In the genomic region with DNA sequence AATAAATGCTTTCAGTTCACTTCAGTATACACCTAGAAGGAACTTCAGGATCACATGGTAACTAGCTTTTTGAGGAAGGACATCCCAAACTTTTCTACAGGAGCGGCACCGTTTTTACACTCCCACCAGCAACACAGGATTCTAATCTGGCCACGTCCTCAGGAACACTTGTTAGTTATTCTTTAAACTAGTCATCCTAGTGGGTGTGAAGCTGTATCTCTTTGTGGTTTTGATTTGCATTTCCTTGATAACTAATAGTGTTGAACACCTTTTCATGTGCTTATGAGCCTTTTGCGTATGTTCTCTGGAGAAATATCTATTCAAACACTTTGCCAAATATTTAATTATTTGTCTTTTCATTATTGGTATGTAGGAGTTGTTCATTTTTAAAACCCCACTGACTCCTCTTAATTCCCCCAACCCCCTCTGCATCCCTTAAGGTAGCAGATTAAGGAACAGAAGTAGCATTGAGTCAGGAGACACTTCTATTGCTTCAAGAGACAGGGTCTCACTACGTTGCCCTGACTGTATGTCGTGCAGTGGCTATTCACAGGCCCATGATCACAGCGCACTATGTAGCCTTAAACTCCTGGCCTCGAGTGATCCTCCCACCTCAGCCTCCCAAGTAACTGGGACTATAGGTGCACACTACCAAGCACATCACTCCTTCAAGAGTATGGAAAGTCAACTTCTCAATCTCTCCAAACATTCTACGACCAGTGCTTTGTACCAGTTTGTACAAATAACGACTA, we compare ENCODE assay signal across 10 cellular contexts. TPM values are rescaled to one million over a fixed set of nuclear protein-coding genes. Genes with fewer than 3 reads are reported as not detected.
DNase-seq lines count a peak whose midpoint lies in the region; ATAC-seq, FAIRE-seq and TF ChIP-seq lines count a peak whose summit lies in the region.
"Had no signal": no experiment of that assay in that cellular context is flagged by ENCODE, and none has a peak within 500 bp of the region (broad histone marks: within the 10 kb centered on the region; RNA-seq: fewer than 3 reads in every experiment).

No MANE protein-coding gene starts in this region.

- DNase-seq in CD4-positive, CD25-positive, alpha-beta regulatory T cell, result peak in 2 of 3 donors; percentile 35 to 56
- DNase-seq in GM23338 (ENCODE audit: low spot score), result no peak
- no peak for DNase-seq in GM12878 (ENCODE audit: low read depth, low spot score)
- no peak for DNase-seq in natural killer cell treated with Interleukin-12 subunit alpha and Interleukin-12 subunit beta and Interleukin-15 and Interleukin-18, amount 100 ng/mL, for 72 hours (ENCODE audit: low spot score)
- no peak for DNase-seq in DMS 273 (lab: John Stamatoyannopoulos, UW; ENCODE audit: unreplicated experiment)
- no peak for DNase-seq in SHP77 treated with DMSO at 0.1 percent for 48 hours (lab: John Stamatoyannopoulos, UW)
- no peak for DNase-seq in body of pancreas
- DNase-seq: foreskin keratinocyte, left colon had no signal

- in situ Hi-C loops in GM12878 (cut with MboI), result no loop called here

- CTCF ChIA-PET in GM12878 (lab: Yijun Ruan, JAX), result interaction anchor here (0.6 to 4.7 kb wide), 2 partner anchors 9 to 65 kb away, joined by 3 to 42 read pairs; no protein-coding TSS in a partner anchor

- H3F3A ChIP-seq in GM23338 (replicated peaks; ENCODE audit: low read depth), result peaks cover 28% of the 10 kb centered on the region

- RAD21 ChIA-PET in GM12878 (lab: Charles Lee; ENCODE audit: unreplicated experiment), result interaction anchor here (0.7 to 1.3 kb wide), 5 partner anchors 9 to 256 kb away, joined by 3 to 6 read pairs (median 4); partner anchors contain the start of genes INPP5K and YWHAE

- peaks cover 56% of the 10 kb centered on the region for H3K4me1 ChIP-seq in CD4-positive, CD25-positive, alpha-beta regulatory T cell (ENCODE audit: control insufficient read depth, insufficient read depth, low read length, poor library complexity, severe bottlenecking)
- peaks cover 49% of the 10 kb centered on the region for H3K4me1 ChIP-seq in GM23338 (ENCODE audit: insufficient read depth)
- H3K4me1 ChIP-seq in GM12878 (ENCODE audit: control insufficient read depth, insufficient read depth, low read length), result peaks cover 65% of the 10 kb centered on the region
- peaks cover 71% of the 10 kb centered on the region for H3K4me1 ChIP-seq in body of pancreas

- peak; percentile 64 to 68 for ATAC-seq in CD4-positive, CD25-positive, alpha-beta regulatory T cell (ENCODE audit: low read depth in 2 of 2)
- ATAC-seq in GM23338 (no peak), GM12878 (peak; percentile 61), GM19455 (IDR thresholded peaks at IDR 0.05; ENCODE audit: unreplicated experiment) (no peak), body of pancreas (no peak)
- peak; percentile 71 to 76 for ATAC-seq in natural killer cell treated with Interleukin-12 subunit alpha and Interleukin-12 subunit beta and Interleukin-15 and Interleukin-18, amount 100 ng/mL, for 72 hours
- ATAC-seq: foreskin keratinocyte, left colon had no signal

- BruUV-seq in GM12878 (replicated peaks; lab: Mats Ljungman, UMichigan), result TSS peak; percentile 53

- no peaks in the 10 kb centered on the region for H3K9me3 ChIP-seq in CD4-positive, CD25-positive, alpha-beta regulatory T cell (ENCODE audit: control insufficient read depth in 2 of 2, low read length in 2 of 2)
- H3K9me3 ChIP-seq in GM12878 (replicated peaks; ENCODE audit: control insufficient read depth, insufficient read depth, low read length) (no peaks in the 10 kb centered on the region), body of pancreas (no peaks in the 10 kb centered on the region)

- H3K4me2 ChIP-seq in GM23338 (0 out of 2 replicates have a peak overlapping the region, but pooled peaks have one; percentile 51), GM12878 (ENCODE audit: control insufficient read depth, insufficient read depth) (peak overlapping the region; percentile 71)

- H3K36me3 ChIP-seq in CD4-positive, CD25-positive, alpha-beta regulatory T cell (ENCODE audit: control insufficient read depth, insufficient read depth, low read length), result peaks cover 15% of the 10 kb centered on the region
- H3K36me3 ChIP-seq in GM23338 (ENCODE audit: insufficient read depth) (no peaks in the 10 kb centered on the region), GM12878 (ENCODE audit: control insufficient read depth in 2 of 2, insufficient read depth in 2 of 2, low read length in 1 of 2) (peaks cover 9 to 20% of the 10 kb centered on the region in 2 experiments), body of pancreas (replicated peaks in 1 of 2; ENCODE audit: insufficient read depth in 1 of 2, low read depth in 2 of 2) (no peaks in the 10 kb centered on the region)

- H3K27me3 Mint-ChIP-seq in CD4-positive, CD25-positive, alpha-beta regulatory T cell, result no peaks in the 10 kb centered on the region
- peaks cover 11% of the 10 kb centered on the region for H3K27me3 Mint-ChIP-seq in GM23338 (ENCODE audit: insufficient read depth, low read depth, poor library complexity)
- no peaks in the 10 kb centered on the region for H3K27me3 Mint-ChIP-seq in natural killer cell treated with Interleukin-12 subunit alpha and Interleukin-12 subunit beta and Interleukin-15 and Interleukin-18, amount 100 ng/mL, for 72 hours

- H3K79me2 ChIP-seq in GM23338 (replicated peaks; ENCODE audit: insufficient read depth) (peaks cover 100% of the 10 kb centered on the region), GM12878 (ENCODE audit: control insufficient read depth, insufficient read depth, low read length) (peaks cover 94% of the 10 kb centered on the region)

- SMC1A ChIA-PET in GM12878 (lab: Charles Lee; ENCODE audit: uncharacterized antibody, unreplicated experiment), result interaction anchor here (1.1 to 4.1 kb wide), 3 partner anchors 8 to 23 kb away, joined by 3 to 40 read pairs (median 7); no protein-coding TSS in a partner anchor

- WGBS in GM12878 (ENCODE audit: insufficient coverage, insufficient replicate concordance, low lambda C conversion rate, missing lambda C conversion rate), result 12% methylated on average over 10 of the region's 10 CpGs
- 52% methylated on average over 10 of the region's 10 CpGs for WGBS in body of pancreas, 2 donors

- H3K27me3 ChIP-seq in CD4-positive, CD25-positive, alpha-beta regulatory T cell (ENCODE audit: control insufficient read depth, insufficient read depth, low read length), result no peaks in the 10 kb centered on the region
- H3K27me3 ChIP-seq in GM23338 (ENCODE audit: insufficient read depth), result no peaks in the 10 kb centered on the region
- H3K27me3 ChIP-seq in GM12878 (replicated peaks in 1 of 2; ENCODE audit: control insufficient read depth in 2 of 2, insufficient read depth in 2 of 2, low read length in 1 of 2), result no peaks in the 10 kb centered on the region
- no peaks in the 10 kb centered on the region for H3K27me3 ChIP-seq in body of pancreas
- H3K27me3 ChIP-seq: foreskin keratinocyte had no signal

- TF ChIP-seq POLR2A in GM12878 (IDR thresholded peaks at IDR 0.05; ENCODE audit: low read depth, low read length) (no peak), body of pancreas (IDR thresholded peaks at IDR 0.05) (no peak)

- peak overlapping the region; percentile 51 to 73 (median 72) for H3K4me3 Mint-ChIP-seq in CD4-positive, CD25-positive, alpha-beta regulatory T cell
- no peak overlapping the region; the same call in 2 of the 3 replicates for H3K4me3 Mint-ChIP-seq in GM23338
- peak overlapping the region; percentile 61 for H3K4me3 Mint-ChIP-seq in natural killer cell treated with Interleukin-12 subunit alpha and Interleukin-12 subunit beta and Interleukin-15 and Interleukin-18, amount 100 ng/mL, for 72 hours

- H3K27ac Mint-ChIP-seq in CD4-positive, CD25-positive, alpha-beta regulatory T cell, result peak overlapping the region; percentile 77 to 80 (median 78)
- no peak overlapping the region for H3K27ac Mint-ChIP-seq in GM23338
- peak overlapping the region; percentile 26 to 47 for H3K27ac Mint-ChIP-seq in natural killer cell treated with Interleukin-12 subunit alpha and Interleukin-12 subunit beta and Interleukin-15 and Interleukin-18, amount 100 ng/mL, for 72 hours

- no peak for FAIRE-seq in GM12878 (lab: Jason Lieb, UNC)

- TF ChIP-seq RAD21 in GM12878 (IDR thresholded peaks at IDR 0.05; ENCODE audit: insufficient read depth, low read depth, low read length), result no peak

- no peaks in the 10 kb centered on the region for H3K9me3 Mint-ChIP-seq in CD4-positive, CD25-positive, alpha-beta regulatory T cell
- no peaks in the 10 kb centered on the region for H3K9me3 Mint-ChIP-seq in GM23338
- H3K9me3 Mint-ChIP-seq in natural killer cell treated with Interleukin-12 subunit alpha and Interleukin-12 subunit beta and Interleukin-15 and Interleukin-18, amount 100 ng/mL, for 72 hours, result no peaks in the 10 kb centered on the region

- peaks cover 27 to 92% (median 60%) of the 10 kb centered on the region in 4 donors for H3K4me1 Mint-ChIP-seq in CD4-positive, CD25-positive, alpha-beta regulatory T cell
- H3K4me1 Mint-ChIP-seq in GM23338, result peaks cover 44% of the 10 kb centered on the region
- H3K4me1 Mint-ChIP-seq in natural killer cell treated with Interleukin-12 subunit alpha and Interleukin-12 subunit beta and Interleukin-15 and Interleukin-18, amount 100 ng/mL, for 72 hours (ENCODE audit: low read depth in 2 of 2), result peaks cover 53 to 64% of the 10 kb centered on the region in 2 donors

- H3K9me2 ChIP-seq in GM23338 (ENCODE audit: insufficient read depth), result no peaks in the 10 kb centered on the region

- peak overlapping the region; percentile 59 for H3K4me3 ChIP-seq in CD4-positive, CD25-positive, alpha-beta regulatory T cell (ENCODE audit: low read depth, low read length)
- H3K4me3 ChIP-seq in GM23338, result no peak overlapping the region
- no peak overlapping the region for H3K4me3 ChIP-seq in GM12878
- no peak overlapping the region for H3K4me3 ChIP-seq in body of pancreas

- no peak overlapping the region for H3K9ac ChIP-seq in GM12878 (ENCODE audit: control insufficient read depth, insufficient read depth, low read length)

- H4K20me1 ChIP-seq in GM23338 (replicated peaks; ENCODE audit: insufficient read depth), result peaks cover 91% of the 10 kb centered on the region
- H4K20me1 ChIP-seq in GM12878 (ENCODE audit: control insufficient read depth, insufficient read depth), result peaks cover 41% of the 10 kb centered on the region

- POLR2A ChIA-PET in GM12878 (lab: Charles Lee), result interaction anchor here (1.0 kb wide), 1 partner anchor 9 kb away, joined by 4 read pairs; no protein-coding TSS in a partner anchor

- H2AFZ ChIP-seq in GM23338 (no peak overlapping the region), GM12878 (ENCODE audit: control insufficient read depth, low read depth, low read length) (no peak overlapping the region)

- TF ChIP-seq CTCF in GM23338 (conservative IDR thresholded peaks at IDR 0.05; ENCODE audit: low read depth in 2 of 2) (no peak), GM12878 (IDR thresholded peaks at IDR 0.05 in 2 of 3, conservative IDR thresholded peaks at IDR 0.05 in 1 of 3; ENCODE audit: control insufficient read depth in 2 of 3, extremely low read depth in 1 of 3, insufficient read depth in 1 of 3, low read depth in 3 of 3, low read length in 3 of 3) (no peak), body of pancreas (IDR thresholded peaks at IDR 0.05) (no peak)

- 0 out of 4 replicates have a peak, but pooled peaks of 1 of the 2 experiments have one; percentile 29 for TF ChIP-seq EP300 in GM12878 (IDR thresholded peaks at IDR 0.05; ENCODE audit: borderline replicate concordance in 1 of 2, control insufficient read depth in 1 of 2, low read depth in 2 of 2, low read length in 2 of 2)

- intact Hi-C loops in GM12878 (cut with micrococcal nuclease; ENCODE audit: unreplicated experiment), result no loop called here
- intact Hi-C loops in body of pancreas (cut with DNase I), result no loop called here

- peaks cover 4% of the 10 kb centered on the region for H3K36me3 Mint-ChIP-seq in CD4-positive, CD25-positive, alpha-beta regulatory T cell
- peaks cover 34% of the 10 kb centered on the region for H3K36me3 Mint-ChIP-seq in GM23338 (ENCODE audit: low read depth)
- H3K36me3 Mint-ChIP-seq in natural killer cell treated with Interleukin-12 subunit alpha and Interleukin-12 subunit beta and Interleukin-15 and Interleukin-18, amount 100 ng/mL, for 72 hours, result no peaks in the 10 kb centered on the region

- H3K27ac ChIP-seq in CD4-positive, CD25-positive, alpha-beta regulatory T cell (ENCODE audit: insufficient read depth, low read length, poor library complexity, severe bottlenecking), result peak overlapping the region; percentile 42
- H3K27ac ChIP-seq in GM23338 (ENCODE audit: low read depth) (0 out of 2 replicates have a peak overlapping the region, but pooled peaks have one; percentile 23), GM12878 (ENCODE audit: control insufficient read depth, insufficient read depth) (no peak overlapping the region), body of pancreas (peak overlapping the region in 2 of 4 donors; percentile 18 to 24)
- H3K27ac ChIP-seq: foreskin keratinocyte had no signal

RNA-seq across cellular contexts. Expression of gene YWHAE, which starts 25.4 kb away (rescaled TPM):
- 136 TPM for total RNA-seq in CD4-positive, CD25-positive, alpha-beta regulatory T cell
- 10 to 100 TPM; 68.6 to 92.5 (median 82.5) TPM for polyA plus RNA-seq in CD4-positive, CD25-positive, alpha-beta regulatory T cell
- total RNA-seq in GM23338 (2014; rRNA removed; shearing (Covaris generic)), result 1,251 and 1,409 TPM in 2 replicates
- polyA plus RNA-seq in GM23338 (2016; fragmentation: Nextera tagmentation; extraction: Ambion mirVana) (1,271 and 1,283 TPM in 2 replicates), GM12878 (2011; rRNA removed) (651 and 809 TPM in 2 replicates), GM12878 (2014; fragmentation: Illumina TruSeq; extraction: Trizol) (487 and 489 TPM in 2 replicates), GM12878 (2014; fragmentation: Nextera tagmentation; extraction: Ambion mirVana) (100 to 1,000 TPM; 369 to 425 TPM), GM12878 (2014; rRNA removed) (427 and 526 TPM in 2 replicates), GM12878 (2016; fragmentation: Nextera tagmentation; extraction: Ambion mirVana) (100 to 1,000 TPM; 611 to 616 TPM)
- 188 and 201 TPM in 2 replicates for total RNA-seq in GM12878 (2013; cell fraction: nucleolus; rRNA removed)
- total RNA-seq in GM12878 (2014; rRNA removed) (189 and 192 TPM in 2 replicates), GM12878 (2014; rRNA removed; fragmentation: Illumina TruSeq; extraction: Trizol) (250 and 257 TPM in 2 replicates), GM12878 (2021) (452 and 460 TPM in 2 replicates), body of pancreas (100 to 1,000 TPM; 301 to 378 TPM)
- 194 TPM for polyA plus RNA-seq in GM12878 (2011; ENCODE audit: low read depth)
- polyA plus RNA-seq in GM12878 (2011; cell fraction: cytosol; rRNA removed), result 448 and 455 TPM in 2 replicates
- polyA plus RNA-seq in GM12878 (2011; cell fraction: nucleus; rRNA removed), result 177 and 272 TPM in 2 replicates
- 300 and 352 TPM in 2 replicates for polyA plus RNA-seq in GM12878 (2012)
- polyA minus RNA-seq in GM12878 (2011; rRNA and poly(A)+ RNA removed), result 509 and 565 TPM in 2 replicates
- polyA minus RNA-seq in GM12878 (2011; cell fraction: cytosol; rRNA and poly(A)+ RNA removed), result 285 and 303 TPM in 2 replicates
- 71.7 and 98.4 TPM in 2 replicates for polyA minus RNA-seq in GM12878 (2011; cell fraction: nucleus; rRNA and poly(A)+ RNA removed)
- total RNA-seq in natural killer cell treated with Interleukin-12 subunit alpha and Interleukin-12 subunit beta and Interleukin-15 and Interleukin-18, amount 100 ng/mL, for 72 hours, result 100 to 1,000 TPM; 365 to 407 TPM

Comparison
In these comparisons a context has a peak if more than half of its experiments do, and no peak if none do; other contexts are left out.
1. ATAC-seq: peak in CD4-positive, CD25-positive, alpha-beta regulatory T cell (2 of 2), GM12878 (single experiment) and natural killer cell treated with Interleukin-12 subunit alpha and Interleukin-12 subunit beta and Interleukin-15 and Interleukin-18, amount 100 ng/mL, for 72 hours (2 of 2); none in GM23338 (single experiment), GM19455 (single experiment) and body of pancreas (single experiment).
2. DNase-seq: peak in CD4-positive, CD25-positive, alpha-beta regulatory T cell (2 of 3); none in GM23338 (single experiment), GM12878 (single experiment), natural killer cell treated with Interleukin-12 subunit alpha and Interleukin-12 subunit beta and Interleukin-15 and Interleukin-18, amount 100 ng/mL, for 72 hours (single experiment), DMS 273 (single experiment), SHP77 treated with DMSO at 0.1 percent for 48 hours (single experiment) and body of pancreas (0 of 4).